In the genomic region with DNA sequence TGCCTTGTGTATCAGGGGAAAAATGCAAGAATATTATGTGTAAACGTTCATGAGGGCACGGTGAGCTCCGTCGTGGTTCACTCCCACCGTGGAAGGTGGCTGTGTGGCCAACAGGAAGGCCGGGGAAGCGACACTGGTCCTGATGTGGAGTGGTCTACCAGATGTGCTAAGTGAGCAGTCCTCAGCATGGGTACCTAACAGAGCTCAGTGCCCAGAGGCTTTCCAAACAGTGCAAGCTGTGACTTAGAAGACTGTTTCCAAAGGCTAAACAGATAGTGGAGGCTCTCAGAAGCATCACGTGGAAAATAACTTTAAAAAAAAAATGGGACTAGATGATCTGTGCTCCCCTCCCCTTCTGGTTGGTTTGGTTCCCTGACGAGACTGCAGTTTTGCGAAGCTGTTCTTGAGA, we compare ENCODE assay signal across 8 cellular contexts.
DNase-seq lines count a peak whose midpoint lies in the region; ATAC-seq and TF ChIP-seq lines count a peak whose summit lies in the region.

No MANE protein-coding gene starts in this region.

- intact Hi-C loops in Panc1 (cut with micrococcal nuclease; ENCODE audit: unreplicated experiment) (no loop called here), colonic mucosa (cut with DNase I) (no loop called here)

- no peaks in the 10 kb centered on the region for H3F3A ChIP-seq in neural cell (ENCODE audit: insufficient read depth, low read length, poor library complexity, severe bottlenecking)

- no peaks in the 10 kb centered on the region for H3K27me3 ChIP-seq in Panc1 (ENCODE audit: control insufficient read depth, insufficient read depth, low read length)
- no peaks in the 10 kb centered on the region for H3K27me3 ChIP-seq in colonic mucosa
- no peaks in the 10 kb centered on the region for H3K27me3 ChIP-seq in neural cell (ENCODE audit: insufficient read depth, low read depth, low read length)
- no peaks in the 10 kb centered on the region for H3K27me3 ChIP-seq in WERI-Rb-1 (ENCODE audit: insufficient read depth, low read depth, severe bottlenecking)

- TF ChIP-seq EP300 in neural cell (conservative IDR thresholded peaks at IDR 0.05; ENCODE audit: poor library complexity, severe bottlenecking) = no peak

- H3K9me3 ChIP-seq in Panc1 (ENCODE audit: control insufficient read depth, insufficient read depth, low read depth, low read length) (peaks cover 4% of the 10 kb centered on the region; the same call in 1 of the 2 replicates), colonic mucosa (no peaks in the 10 kb centered on the region), neural cell (ENCODE audit: low read length) (no peaks in the 10 kb centered on the region), WERI-Rb-1 (ENCODE audit: severe bottlenecking) (no peaks in the 10 kb centered on the region)

- H2AFZ ChIP-seq in neural cell (ENCODE audit: low read depth, low read length) = no peak overlapping the region

- in situ Hi-C loops in Panc1 (cut with HindIII; ENCODE audit: low pct_unique_long_range_greater_than_20kb, low sequenced_read_pairs) = no loop called here

- CTCF ChIA-PET in Panc1 (lab: Charles Lee) = no interaction called here

- no peaks in the 10 kb centered on the region for H4K20me1 ChIP-seq in neural cell (ENCODE audit: insufficient read depth)

- H3K4me1 ChIP-seq in Panc1 (ENCODE audit: control insufficient read depth, insufficient read depth, low read length) (peaks cover 46% of the 10 kb centered on the region), colonic mucosa (no peaks in the 10 kb centered on the region)

- H3K79me2 ChIP-seq in neural cell (replicated peaks; ENCODE audit: insufficient read depth, low read length) = no peaks in the 10 kb centered on the region

- H3K27ac ChIP-seq in Panc1 (ENCODE audit: low read length) (peak overlapping the region; percentile 96), colonic mucosa (peak overlapping the region; percentile 62), neural cell (ENCODE audit: low read length) (peak overlapping the region; percentile 85), WERI-Rb-1 (no peak overlapping the region)

- BruUV-seq in Panc1 (replicated peaks; lab: Mats Ljungman, UMichigan) = no TSS peak

- no peaks in the 10 kb centered on the region for H3K9me2 ChIP-seq in neural cell (ENCODE audit: insufficient read depth, low read length)

- TF ChIP-seq CTCF in Panc1 (IDR thresholded peaks at IDR 0.05) = no peak
- no peak for TF ChIP-seq CTCF in colonic mucosa (IDR thresholded peaks at IDR 0.05)
- no peak for TF ChIP-seq CTCF in neural cell (IDR thresholded peaks at IDR 0.05; ENCODE audit: poor library complexity, severe bottlenecking)
- TF ChIP-seq CTCF in WERI-Rb-1 (IDR thresholded peaks at IDR 0.05; ENCODE audit: low read depth, low read length) = no peak

- peak overlapping the region in 1 of 2 experiments; percentile 35; a peak in 2 of 4 replicates for H3K4me3 ChIP-seq in Panc1 (ENCODE audit: low read depth in 2 of 2, low read length in 2 of 2)
- H3K4me3 ChIP-seq in colonic mucosa = no peak overlapping the region
- H3K4me3 ChIP-seq in neural cell (ENCODE audit: low read length) = no peak overlapping the region
- no peak overlapping the region for H3K4me3 ChIP-seq in WERI-Rb-1 (ENCODE audit: low read depth, low read length)

- POLR2A ChIA-PET in Panc1 (lab: Charles Lee) = no interaction called here

- no peak overlapping the region for H3K4me2 ChIP-seq in neural cell (ENCODE audit: low read length)

- peak; percentile 55 for ATAC-seq in Panc1
- no peak for ATAC-seq in HG03135 (IDR thresholded peaks at IDR 0.05; ENCODE audit: unreplicated experiment)
- ATAC-seq in esophagus mucosa = no peak

- DNase-seq in AG08395 (ENCODE audit: low spot score) = peak; percentile 17
- no peak for DNase-seq in Panc1 (ENCODE audit: low read depth, low spot score)
- no peak for DNase-seq in colonic mucosa
- DNase-seq in WERI-Rb-1 = no peak
- DNase-seq in NCI-H345 (lab: John Stamatoyannopoulos, UW) = no peak

- TF ChIP-seq RAD21 in neural cell (conservative IDR thresholded peaks at IDR 0.05) = no peak

- H3K36me3 ChIP-seq in Panc1 (ENCODE audit: control insufficient read depth, insufficient read depth, low read length) (no peaks in the 10 kb centered on the region), colonic mucosa (no peaks in the 10 kb centered on the region), neural cell (ENCODE audit: insufficient read depth, low read length) (no peaks in the 10 kb centered on the region), WERI-Rb-1 (peaks cover 36% of the 10 kb centered on the region)

- H3K9ac ChIP-seq in colonic mucosa (ENCODE audit: low read depth in 2 of 2, low read length in 2 of 2) (no peak overlapping the region), neural cell (ENCODE audit: low read length) (no peak overlapping the region)

TF ChIP-seq in neural cell, 6 proteins besides CTCF, POLR2A, EP300 and RAD21:
- TF ChIP-seq SMC3 (conservative IDR thresholded peaks at IDR 0.05; ENCODE audit: poor library complexity) = no peak
- TF ChIP-seq REST (IDR thresholded peaks at IDR 0.05; ENCODE audit: borderline replicate concordance) = no peak
- TF ChIP-seq MXI1 (conservative IDR thresholded peaks at IDR 0.05; ENCODE audit: poor library complexity, severe bottlenecking) = no peak
- TF ChIP-seq EZH2 (IDR thresholded peaks at IDR 0.05; ENCODE audit: borderline replicate concordance, insufficient read depth, low read length, poor library complexity, severe bottlenecking) = no peak
- TF ChIP-seq POLR2AphosphoS5 (IDR thresholded peaks at IDR 0.05) = no peak
- no peak for TF ChIP-seq TAF1 (IDR thresholded peaks at IDR 0.05; ENCODE audit: low read depth)
